8 cellular contexts compared by ENCODE assay signal in the genomic region with DNA sequence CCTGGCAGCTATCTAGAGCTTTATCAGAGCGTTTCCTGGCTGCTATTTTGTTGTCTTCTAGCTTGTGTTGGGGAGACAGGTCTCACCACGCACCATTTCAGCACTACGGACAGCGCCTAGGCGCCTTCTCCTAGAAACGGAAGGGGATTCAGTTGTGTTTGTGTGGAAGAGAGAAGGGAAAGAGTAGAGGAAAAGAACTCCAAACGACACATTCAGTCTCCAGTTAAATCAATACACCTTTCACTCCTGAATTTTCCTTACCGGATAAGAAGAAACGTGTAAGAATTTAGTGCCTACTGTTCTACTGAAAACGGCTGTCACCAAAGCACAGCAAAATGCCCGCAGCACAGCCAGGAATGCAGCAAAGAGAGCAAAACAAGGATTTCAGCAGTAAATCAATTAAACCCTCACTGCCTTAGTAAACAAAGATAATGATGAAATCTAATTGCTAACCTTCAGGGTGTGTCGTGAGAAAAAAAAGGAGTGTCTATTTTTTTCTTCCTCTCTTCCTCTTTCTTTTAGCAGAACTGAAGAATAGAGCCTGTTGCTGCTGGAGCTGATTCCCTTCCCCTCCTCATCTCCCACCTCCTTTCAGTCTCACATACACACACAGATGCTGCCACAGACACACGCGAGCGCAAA. TPM values are rescaled to one million over a fixed set of nuclear protein-coding genes. Genes with fewer than 3 reads are reported as not detected.
DNase-seq lines count a peak whose midpoint lies in the region; ATAC-seq and TF ChIP-seq lines count a peak whose summit lies in the region.

No MANE protein-coding gene starts in this region.

- no peak overlapping the region for H2AFZ ChIP-seq in trophoblast cell (ENCODE audit: insufficient read depth, low read length, poor library complexity)

- no peaks in the 10 kb centered on the region for H3K9me3 ChIP-seq in trophoblast cell (ENCODE audit: insufficient read depth, low read depth, low read length)

- no peak overlapping the region for H3K27ac Mint-ChIP-seq in activated naive CD8-positive, alpha-beta T cell

- peaks cover 33% of the 10 kb centered on the region for H3K27me3 Mint-ChIP-seq in activated naive CD8-positive, alpha-beta T cell

- in situ Hi-C loops in GM13976 (cut with MboI; ENCODE audit: low sequenced_read_pairs, unreplicated experiment) = no loop called here

- H3K4me1 ChIP-seq in trophoblast cell (ENCODE audit: control insufficient read depth in 1 of 2, insufficient read depth in 2 of 2, low read length in 2 of 2) = peaks cover 0 to 4% of the 10 kb centered on the region in 2 experiments

- WGBS in trophoblast cell (ENCODE audit: extremely low coverage, insufficient coverage, insufficient read length) = no CpG with 5 or more reads among the region's 15 CpGs

- ATAC-seq in left cardiac atrium = peak; percentile 50 to 55
- ATAC-seq in GM19397 (IDR thresholded peaks at IDR 0.05; ENCODE audit: unreplicated experiment) = no peak

- H4K8ac ChIP-seq in trophoblast cell (ENCODE audit: low read depth, low read length) = no peak overlapping the region

- H3K79me1 ChIP-seq in trophoblast cell (ENCODE audit: low read length) = no peaks in the 10 kb centered on the region

- H2BK120ac ChIP-seq in trophoblast cell (ENCODE audit: insufficient read depth, low read length, poor library complexity) = no peak overlapping the region

- H4K91ac ChIP-seq in trophoblast cell (ENCODE audit: low read depth, low read length) = no peak overlapping the region

- H3K79me2 ChIP-seq in trophoblast cell (ENCODE audit: control insufficient read depth, insufficient read depth, low read length, poor library complexity) = no peaks in the 10 kb centered on the region

- H3K4me2 ChIP-seq in trophoblast cell (ENCODE audit: low read length) = peak overlapping the region; percentile 43

- no peak overlapping the region for H2AK5ac ChIP-seq in trophoblast cell (ENCODE audit: low read length)

- peaks cover 7% of the 10 kb centered on the region for H3K9me3 Mint-ChIP-seq in activated naive CD8-positive, alpha-beta T cell (ENCODE audit: low read depth)

- H3K9ac ChIP-seq in trophoblast cell (ENCODE audit: low read length) = no peak overlapping the region

- peak overlapping the region; percentile 48 for H3K4me3 Mint-ChIP-seq in activated naive CD8-positive, alpha-beta T cell

- no peak overlapping the region for H3K27ac ChIP-seq in trophoblast cell (ENCODE audit: low read depth, low read length)

- H3K23ac ChIP-seq in trophoblast cell (ENCODE audit: low read length) = no peak overlapping the region

- H3K36me3 Mint-ChIP-seq in activated naive CD8-positive, alpha-beta T cell = no peaks in the 10 kb centered on the region

- peaks cover 8% of the 10 kb centered on the region for H3K4me1 Mint-ChIP-seq in activated naive CD8-positive, alpha-beta T cell (ENCODE audit: low read depth)

- no peak overlapping the region for H3K14ac ChIP-seq in trophoblast cell (ENCODE audit: low read length)

- no peak overlapping the region for H3K18ac ChIP-seq in trophoblast cell (ENCODE audit: low read length)

- H3K4me3 ChIP-seq in trophoblast cell (ENCODE audit: low read depth, low read length) = no peak overlapping the region

- no peak for TF ChIP-seq CTCF in GM13976 (IDR thresholded peaks at IDR 0.05; ENCODE audit: borderline replicate concordance, control extremely low read depth, extremely low read depth, insufficient read depth, missing control alignments)

- DNase-seq in GM13976 (ENCODE audit: low spot score) (peak; percentile 47), NCI-H1048 (lab: John Stamatoyannopoulos, UW) (peak; percentile 33), left cardiac atrium (peak; percentile 77), trophoblast cell (peak; percentile 27 to 76), NOMO-1 treated with dmso at 0.1 percent for 144 hours (lab: John Stamatoyannopoulos, UW; ENCODE audit: unreplicated experiment) (no peak), GM19238 (ENCODE audit: insufficient read length, low spot score) (no peak)

- H4K12ac ChIP-seq in trophoblast cell (ENCODE audit: low read depth, low read length) = no peak overlapping the region

- intact Hi-C loops in left cardiac atrium (cut with DNase I) = no loop called here

- H3K27me3 ChIP-seq in trophoblast cell (ENCODE audit: insufficient read depth, low read length) = no peaks in the 10 kb centered on the region

- H2BK5ac ChIP-seq in trophoblast cell (ENCODE audit: low read depth, low read length, poor library complexity) = no peak overlapping the region

- H3K36me3 ChIP-seq in trophoblast cell (ENCODE audit: control insufficient read depth in 1 of 2, insufficient read depth in 2 of 2, low read length in 2 of 2) = no peaks in the 10 kb centered on the region

- H3K4ac ChIP-seq in trophoblast cell (ENCODE audit: low read depth, low read length) = no peak overlapping the region

- H2BK12ac ChIP-seq in trophoblast cell (ENCODE audit: low read length) = no peak overlapping the region

RNA-seq across cellular contexts. Expression of gene CTXN2, which starts 0.4 kb away (rescaled TPM):
- not detected for total RNA-seq in left cardiac atrium
- 0.01 TPM in 1 of 2 replicates, not detected in the other for polyA plus RNA-seq in trophoblast cell (2013)

RNA-seq across cellular contexts. Expression of gene MYEF2, which starts 13.0 kb away (rescaled TPM):
- 10 to 100 TPM in 1 of 2 donors, 1 to 10 TPM in 1; 6.3 to 13.4 TPM for total RNA-seq in left cardiac atrium
- 9.8 and 9.9 TPM in 2 replicates for polyA plus RNA-seq in trophoblast cell (2013)

RNA-seq across cellular contexts. Expression of gene SLC12A1, which starts 15.0 kb away (rescaled TPM):
- not detected for total RNA-seq in left cardiac atrium
- polyA plus RNA-seq in trophoblast cell (2013) = not detected in 2 replicates

Comparison
In these comparisons a context has a peak if more than half of its experiments do, and no peak if none do; other contexts are left out.
1. DNase-seq: peak in GM13976 (single experiment), NCI-H1048 (single experiment), left cardiac atrium (single experiment) and trophoblast cell (2 of 2); none in NOMO-1 treated with dmso at 0.1 percent for 144 hours (single experiment) and GM19238 (single experiment).